21 cellular contexts compared by ENCODE assay signal in genomic region chr17:75839942-75840778, GRCh38. TPM values are rescaled to one million over a fixed set of nuclear protein-coding genes. Genes with fewer than 3 reads are reported as not detected.
A peak's percentile ranks its signal among the peaks of the same experiment; 100 is the strongest.
DNase-seq lines count a peak whose midpoint lies in the region; ATAC-seq and TF ChIP-seq lines count a peak whose summit lies in the region.
"Had no signal": no experiment of that assay in that cellular context is flagged by ENCODE, and none has a peak within 500 bp of the region (broad histone marks: within the 10 kb centered on the region; RNA-seq: fewer than 3 reads in every experiment).

No MANE protein-coding gene starts in this region.

- no peak overlapping the region for H3K4me3 ChIP-seq in neutrophil (ENCODE audit: low read depth in 1 of 2, low read length in 1 of 2)
- H3K4me3 ChIP-seq: A549; BLaER1 treated with 17β-estradiol and CSF1 and Interleukin-3, amounts not matched to agents 10 nM and 100 nM; GM12878; GM23338; PC-9; SJCRH30 had no signal

- H2AK5ac ChIP-seq in H9 (ENCODE audit: insufficient read length, low read length), result no peak overlapping the region

- H3T11ph ChIP-seq in H9 (ENCODE audit: low read length), result no peak overlapping the region

- H4K91ac ChIP-seq in H9 (ENCODE audit: insufficient read length, low read depth, low read length), result no peak overlapping the region

- intact Hi-C loops in natural killer cell (cut with micrococcal nuclease), result loop anchor here (5.0 kb wide), 1 partner anchor 63 kb away; a partner anchor contains a TSS
- intact Hi-C loops in activated CD4-positive, alpha-beta memory T cell treated with anti-CD3 and anti-CD28 coated beads for 36 hours (cut with micrococcal nuclease), result no loop called here

- H3K4ac ChIP-seq in H9 (ENCODE audit: low read depth, low read length), result no peak overlapping the region

- no peaks in the 10 kb centered on the region for H3K9me3 Mint-ChIP-seq in natural killer cell
- no peaks in the 10 kb centered on the region for H3K9me3 Mint-ChIP-seq in natural killer cell treated with Interleukin-12 subunit alpha and Interleukin-12 subunit beta and Interleukin-15 and Interleukin-18, amount 100 ng/mL, for 72 hours
- H3K9me3 Mint-ChIP-seq in effector memory CD8-positive, alpha-beta T cell, result no peaks in the 10 kb centered on the region
- H3K9me3 Mint-ChIP-seq in activated CD4-positive, alpha-beta memory T cell treated with anti-CD3 and anti-CD28 coated beads for 36 hours, result no peaks in the 10 kb centered on the region
- H3K9me3 Mint-ChIP-seq in H9, result no peaks in the 10 kb centered on the region
- H3K9me3 Mint-ChIP-seq: CD8-positive, alpha-beta memory T cell; GM23338 had no signal

- H3K4me1 Mint-ChIP-seq in natural killer cell, result peaks cover under 1 to 7% of the 10 kb centered on the region in 2 donors
- H3K4me1 Mint-ChIP-seq in natural killer cell treated with Interleukin-12 subunit alpha and Interleukin-12 subunit beta and Interleukin-15 and Interleukin-18, amount 100 ng/mL, for 72 hours (ENCODE audit: low read depth in 2 of 2), result peaks cover 2 to 9% of the 10 kb centered on the region in 2 donors
- peaks cover 6 to 17% of the 10 kb centered on the region in 2 donors for H3K4me1 Mint-ChIP-seq in effector memory CD8-positive, alpha-beta T cell (ENCODE audit: low read depth in 2 of 2)
- H3K4me1 Mint-ChIP-seq in activated CD4-positive, alpha-beta memory T cell treated with anti-CD3 and anti-CD28 coated beads for 36 hours (ENCODE audit: low read depth), result peaks cover 11% of the 10 kb centered on the region
- peaks cover 2 to 14% of the 10 kb centered on the region in 2 experiments for H3K4me1 Mint-ChIP-seq in H9

- CTCF ChIA-PET in activated CD4-positive, alpha-beta memory T cell treated with anti-CD3 and anti-CD28 coated beads for 36 hours (lab: Charles Lee), result interaction anchor here (1.0 to 1.4 kb wide), 4 partner anchors 10 to 76 kb away, joined by 3 to 5 read pairs (median 4); no protein-coding TSS in a partner anchor

- no peak overlapping the region for H4K8ac ChIP-seq in H9 (replicated peaks; ENCODE audit: insufficient read length, low read depth, low read length)

- H3K36me3 ChIP-seq in neutrophil, result peaks cover 82% of the 10 kb centered on the region
- H3K36me3 ChIP-seq: SJCRH30 had no signal

- H3K79me1 ChIP-seq in H9 (ENCODE audit: insufficient read depth, low read depth, low read length, poor library complexity, severe bottlenecking), result no peaks in the 10 kb centered on the region

- no peaks in the 10 kb centered on the region for H3K36me3 Mint-ChIP-seq in natural killer cell
- H3K36me3 Mint-ChIP-seq in natural killer cell treated with Interleukin-12 subunit alpha and Interleukin-12 subunit beta and Interleukin-15 and Interleukin-18, amount 100 ng/mL, for 72 hours, result no peaks in the 10 kb centered on the region
- peaks cover 63% of the 10 kb centered on the region for H3K36me3 Mint-ChIP-seq in effector memory CD8-positive, alpha-beta T cell (ENCODE audit: insufficient read depth)
- peaks cover 16% of the 10 kb centered on the region for H3K36me3 Mint-ChIP-seq in activated CD4-positive, alpha-beta memory T cell treated with anti-CD3 and anti-CD28 coated beads for 36 hours
- no peaks in the 10 kb centered on the region for H3K36me3 Mint-ChIP-seq in H9 (ENCODE audit: insufficient read depth in 1 of 3, low read depth in 3 of 3)

- no peak overlapping the region for H3K56ac ChIP-seq in H9 (ENCODE audit: insufficient read length, low read depth, low read length)

- H3K79me2 ChIP-seq in H9 (ENCODE audit: insufficient read depth, low read length), result no peaks in the 10 kb centered on the region

- no peaks in the 10 kb centered on the region for H3K27me3 ChIP-seq in neutrophil
- H3K27me3 ChIP-seq in H9 (ENCODE audit: insufficient read depth, low read length), result no peaks in the 10 kb centered on the region
- H3K27me3 ChIP-seq: BLaER1 treated with 17β-estradiol and CSF1 and Interleukin-3, amounts not matched to agents 10 nM and 100 nM; SJCRH30 had no signal

- no peak overlapping the region for H3K14ac ChIP-seq in H9 (ENCODE audit: insufficient read depth, low read length)

- no peaks in the 10 kb centered on the region for H4K20me1 ChIP-seq in H9 (ENCODE audit: control insufficient read depth, insufficient read depth, insufficient read length)

- H2BK15ac ChIP-seq in H9 (ENCODE audit: low read depth, low read length), result no peak overlapping the region

- TF ChIP-seq CTCF in natural killer cell (IDR thresholded peaks at IDR 0.05) (no peak), neutrophil (IDR thresholded peaks at IDR 0.05) (no peak), H9 (conservative IDR thresholded peaks at IDR 0.05) (no peak)

- no peak overlapping the region for H3K9ac ChIP-seq in H9 (ENCODE audit: extremely low read depth, insufficient read length, low read length)
- H3K9ac ChIP-seq: KMS-11 had no signal

- no peak overlapping the region for H2BK12ac ChIP-seq in H9 (ENCODE audit: insufficient read length, low read depth, low read length)

- ATAC-seq in natural killer cell (no peak), HG03139 (IDR thresholded peaks at IDR 0.05; ENCODE audit: unreplicated experiment) (no peak)
- ATAC-seq in natural killer cell treated with Interleukin-12 subunit alpha and Interleukin-12 subunit beta and Interleukin-15 and Interleukin-18, amount 100 ng/mL, for 72 hours, result no peak
- ATAC-seq in effector memory CD8-positive, alpha-beta T cell (replicated peaks), result no peak
- ATAC-seq: A549, GM12878, GM23338 had no signal

- H3K23ac ChIP-seq in H9 (ENCODE audit: insufficient read length, low read depth, low read length), result no peak overlapping the region

- H3K27me3 Mint-ChIP-seq in natural killer cell (ENCODE audit: low read depth in 2 of 2), result no peaks in the 10 kb centered on the region
- H3K27me3 Mint-ChIP-seq in natural killer cell treated with Interleukin-12 subunit alpha and Interleukin-12 subunit beta and Interleukin-15 and Interleukin-18, amount 100 ng/mL, for 72 hours, result no peaks in the 10 kb centered on the region
- H3K27me3 Mint-ChIP-seq in effector memory CD8-positive, alpha-beta T cell, result no peaks in the 10 kb centered on the region
- no peaks in the 10 kb centered on the region for H3K27me3 Mint-ChIP-seq in activated CD4-positive, alpha-beta memory T cell treated with anti-CD3 and anti-CD28 coated beads for 36 hours
- H3K27me3 Mint-ChIP-seq in H9 (ENCODE audit: low read depth), result no peaks in the 10 kb centered on the region
- H3K27me3 Mint-ChIP-seq: CD8-positive, alpha-beta memory T cell had no signal

- H3K27ac Mint-ChIP-seq in natural killer cell, result no peak overlapping the region
- no peak overlapping the region for H3K27ac Mint-ChIP-seq in natural killer cell treated with Interleukin-12 subunit alpha and Interleukin-12 subunit beta and Interleukin-15 and Interleukin-18, amount 100 ng/mL, for 72 hours
- H3K27ac Mint-ChIP-seq in effector memory CD8-positive, alpha-beta T cell, result peak overlapping the region; percentile 17 to 38
- H3K27ac Mint-ChIP-seq in activated CD4-positive, alpha-beta memory T cell treated with anti-CD3 and anti-CD28 coated beads for 36 hours, result no peak overlapping the region
- no peak overlapping the region for H3K27ac Mint-ChIP-seq in H9
- H3K27ac Mint-ChIP-seq: GM23338 had no signal

- no peak overlapping the region for H3K18ac ChIP-seq in H9 (ENCODE audit: insufficient read length, low read depth, low read length)

- no peak overlapping the region for H2BK20ac ChIP-seq in H9 (ENCODE audit: low read depth, low read length, poor library complexity, severe bottlenecking)

- no CpG with 5 or more reads among the region's 35 CpGs for WGBS in H9 (ENCODE audit: extremely low coverage, insufficient read length, low lambda C conversion rate)

- no peak overlapping the region for H3K4me2 ChIP-seq in H9 (ENCODE audit: insufficient read depth, insufficient read length, low read length)
- H3K4me2 ChIP-seq: A549, GM23338, KMS-11, PC-9 had no signal

- POLR2A ChIA-PET in activated CD4-positive, alpha-beta memory T cell treated with anti-CD3 and anti-CD28 coated beads for 36 hours (lab: Charles Lee), result interaction anchor here (0.9 to 1.2 kb wide), 2 partner anchors 16 to 62 kb away, joined by 4 to 7 read pairs; no protein-coding TSS in a partner anchor

- H3K4me3 Mint-ChIP-seq in natural killer cell (peak overlapping the region; percentile 25), H9 (no peak overlapping the region)
- H3K4me3 Mint-ChIP-seq in natural killer cell treated with Interleukin-12 subunit alpha and Interleukin-12 subunit beta and Interleukin-15 and Interleukin-18, amount 100 ng/mL, for 72 hours, result no peak overlapping the region
- H3K4me3 Mint-ChIP-seq in effector memory CD8-positive, alpha-beta T cell, result peak overlapping the region in 1 of 2 donors; percentile 19
- no peak overlapping the region for H3K4me3 Mint-ChIP-seq in activated CD4-positive, alpha-beta memory T cell treated with anti-CD3 and anti-CD28 coated beads for 36 hours
- H3K4me3 Mint-ChIP-seq: GM23338 had no signal

- no peak overlapping the region for H2AFZ ChIP-seq in H9 (ENCODE audit: low read length)
- H2AFZ ChIP-seq: GM23338, PC-9 had no signal

- no peak overlapping the region for H2BK120ac ChIP-seq in H9 (ENCODE audit: low read depth, low read length, poor library complexity, severe bottlenecking)

- no peaks in the 10 kb centered on the region for H3K23me2 ChIP-seq in H9 (ENCODE audit: insufficient read length, low read depth, low read length, poor library complexity, severe bottlenecking)

- H4K5ac ChIP-seq in H9 (ENCODE audit: insufficient read length, low read depth, low read length), result no peak overlapping the region

- H3K4me1 ChIP-seq in neutrophil (ENCODE audit: control insufficient read depth in 1 of 2, insufficient read depth in 1 of 2, low read depth in 1 of 2, low read length in 1 of 2) (peaks cover 21 to 23% of the 10 kb centered on the region in 2 experiments), H9 (ENCODE audit: insufficient read depth, low read length) (no peaks in the 10 kb centered on the region)

- no peak for DNase-seq in natural killer cell
- no peak for DNase-seq in natural killer cell treated with Interleukin-12 subunit alpha and Interleukin-12 subunit beta and Interleukin-15 and Interleukin-18, amount 100 ng/mL, for 72 hours (ENCODE audit: low spot score)
- no peak for DNase-seq in effector memory CD8-positive, alpha-beta T cell
- no peak for DNase-seq in activated CD4-positive, alpha-beta memory T cell treated with anti-CD3 and anti-CD28 coated beads for 36 hours
- DNase-seq in H9, result no peak
- DNase-seq: CD8-positive, alpha-beta memory T cell; DMS53; EL; NCI-H1417 treated with DMSO at 0.1 percent for 48 hours; NCI-H187 treated with DMSO at 0.1 percent for 48 hours; NCI-H226; NCI-H524 treated with DMSO at 0.1 percent for 48 hours; PC-9; SJCRH30 had no signal

- H3K9me3 ChIP-seq in neutrophil (no peaks in the 10 kb centered on the region), H9 (ENCODE audit: control insufficient read depth, low read depth, low read length) (no peaks in the 10 kb centered on the region)
- H3K9me3 ChIP-seq: A549; BLaER1 treated with 17β-estradiol and CSF1 and Interleukin-3, amounts not matched to agents 10 nM and 100 nM; SJCRH30 had no signal

- no peak overlapping the region for H2BK5ac ChIP-seq in H9 (ENCODE audit: insufficient read length, low read length)

- H3K27ac ChIP-seq in neutrophil (peak overlapping the region; percentile 29), H9 (ENCODE audit: insufficient read length, low read depth, low read length) (no peak overlapping the region)
- H3K27ac ChIP-seq: BLaER1 treated with 17β-estradiol and CSF1 and Interleukin-3, amounts not matched to agents 10 nM and 100 nM; KMS-11; PC-9; SJCRH30 had no signal

RNA-seq across cellular contexts. Expression of gene UNC13D, which starts 4.0 kb away (rescaled TPM):
- 100 to 1,000 TPM; 269 to 279 (median 277) TPM for total RNA-seq in natural killer cell
- total RNA-seq in natural killer cell treated with Interleukin-12 subunit alpha and Interleukin-12 subunit beta and Interleukin-15 and Interleukin-18, amount 100 ng/mL, for 72 hours, result 100 to 1,000 TPM; 270 to 289 TPM
- 100 to 1,000 TPM; 135 to 139 TPM for total RNA-seq in activated CD4-positive, alpha-beta memory T cell treated with anti-CD3 and anti-CD28 coated beads for 36 hours
- 6.3 and 6.8 TPM in 2 replicates for total RNA-seq in H9 (2021)

RNA-seq across cellular contexts. Expression of gene WBP2, which starts 15.0 kb away (rescaled TPM):
- total RNA-seq in natural killer cell (100 to 1,000 TPM in 1 of 3 donors, 10 to 100 TPM in 2; 81.1 to 106 (median 95.2) TPM), H9 (2021) (59.2 and 63.2 TPM in 2 replicates)
- total RNA-seq in natural killer cell treated with Interleukin-12 subunit alpha and Interleukin-12 subunit beta and Interleukin-15 and Interleukin-18, amount 100 ng/mL, for 72 hours, result 100 to 1,000 TPM in 1 of 2 donors, 10 to 100 TPM in 1; 73.8 to 101 TPM
- 10 to 100 TPM; 79.1 to 80.6 TPM for total RNA-seq in activated CD4-positive, alpha-beta memory T cell treated with anti-CD3 and anti-CD28 coated beads for 36 hours

RNA-seq across cellular contexts. Expression of gene TRIM47, which starts 38.2 kb away (rescaled TPM):
- 1 to 10 TPM; 1.2 to 2.5 (median 2.0) TPM for total RNA-seq in natural killer cell
- total RNA-seq in natural killer cell treated with Interleukin-12 subunit alpha and Interleukin-12 subunit beta and Interleukin-15 and Interleukin-18, amount 100 ng/mL, for 72 hours, result 1 to 10 TPM; 1.6 to 2.1 TPM
- total RNA-seq in activated CD4-positive, alpha-beta memory T cell treated with anti-CD3 and anti-CD28 coated beads for 36 hours, result 10 to 100 TPM; 18.5 to 19.5 TPM
- total RNA-seq in H9 (2021), result 5.5 and 6.9 TPM in 2 replicates

RNA-seq across cellular contexts. Expression of gene UNK, which starts 55.6 kb away (rescaled TPM):
- total RNA-seq in natural killer cell (10 to 100 TPM; 44.2 to 51.3 (median 44.5) TPM), H9 (2021) (35.6 and 36.4 TPM in 2 replicates)
- 10 to 100 TPM; 30.6 to 39.8 TPM for total RNA-seq in natural killer cell treated with Interleukin-12 subunit alpha and Interleukin-12 subunit beta and Interleukin-15 and Interleukin-18, amount 100 ng/mL, for 72 hours
- total RNA-seq in activated CD4-positive, alpha-beta memory T cell treated with anti-CD3 and anti-CD28 coated beads for 36 hours, result 10 to 100 TPM; 21.8 to 24.7 TPM

RNA-seq across cellular contexts. Expression of gene TRIM65, which starts 56.6 kb away (rescaled TPM):
- 10 to 100 TPM; 19.2 to 26.9 (median 22.5) TPM for total RNA-seq in natural killer cell
- total RNA-seq in natural killer cell treated with Interleukin-12 subunit alpha and Interleukin-12 subunit beta and Interleukin-15 and Interleukin-18, amount 100 ng/mL, for 72 hours, result 10 to 100 TPM; 17.2 to 42.1 TPM
- total RNA-seq in activated CD4-positive, alpha-beta memory T cell treated with anti-CD3 and anti-CD28 coated beads for 36 hours, result 10 to 100 TPM; 27.5 to 28.2 TPM
- 34.1 and 39.6 TPM in 2 replicates for total RNA-seq in H9 (2021)

Comparison
In these comparisons a context has a peak if more than half of its experiments do, and no peak if none do; other contexts are left out.
1. H3K27ac Mint-ChIP-seq: peak in effector memory CD8-positive, alpha-beta T cell (2 of 2); none in natural killer cell (0 of 2), natural killer cell treated with Interleukin-12 subunit alpha and Interleukin-12 subunit beta and Interleukin-15 and Interleukin-18, amount 100 ng/mL, for 72 hours (0 of 2), activated CD4-positive, alpha-beta memory T cell treated with anti-CD3 and anti-CD28 coated beads for 36 hours (single experiment) and H9 (0 of 3).
2. RNA of gene UNC13D, which starts 4.0 kb away (total RNA-seq): 270 to 289 TPM in natural killer cell treated with Interleukin-12 subunit alpha and Interleukin-12 subunit beta and Interleukin-15 and Interleukin-18, amount 100 ng/mL, for 72 hours, 269 to 279 TPM in natural killer cell and 135 to 139 TPM in activated CD4-positive, alpha-beta memory T cell treated with anti-CD3 and anti-CD28 coated beads for 36 hours; 6.3 to 6.8 TPM in H9; every median in the first group is over 10 times any median in the second.